ENCODE assay signal across 8 cellular contexts in the genomic region with DNA sequence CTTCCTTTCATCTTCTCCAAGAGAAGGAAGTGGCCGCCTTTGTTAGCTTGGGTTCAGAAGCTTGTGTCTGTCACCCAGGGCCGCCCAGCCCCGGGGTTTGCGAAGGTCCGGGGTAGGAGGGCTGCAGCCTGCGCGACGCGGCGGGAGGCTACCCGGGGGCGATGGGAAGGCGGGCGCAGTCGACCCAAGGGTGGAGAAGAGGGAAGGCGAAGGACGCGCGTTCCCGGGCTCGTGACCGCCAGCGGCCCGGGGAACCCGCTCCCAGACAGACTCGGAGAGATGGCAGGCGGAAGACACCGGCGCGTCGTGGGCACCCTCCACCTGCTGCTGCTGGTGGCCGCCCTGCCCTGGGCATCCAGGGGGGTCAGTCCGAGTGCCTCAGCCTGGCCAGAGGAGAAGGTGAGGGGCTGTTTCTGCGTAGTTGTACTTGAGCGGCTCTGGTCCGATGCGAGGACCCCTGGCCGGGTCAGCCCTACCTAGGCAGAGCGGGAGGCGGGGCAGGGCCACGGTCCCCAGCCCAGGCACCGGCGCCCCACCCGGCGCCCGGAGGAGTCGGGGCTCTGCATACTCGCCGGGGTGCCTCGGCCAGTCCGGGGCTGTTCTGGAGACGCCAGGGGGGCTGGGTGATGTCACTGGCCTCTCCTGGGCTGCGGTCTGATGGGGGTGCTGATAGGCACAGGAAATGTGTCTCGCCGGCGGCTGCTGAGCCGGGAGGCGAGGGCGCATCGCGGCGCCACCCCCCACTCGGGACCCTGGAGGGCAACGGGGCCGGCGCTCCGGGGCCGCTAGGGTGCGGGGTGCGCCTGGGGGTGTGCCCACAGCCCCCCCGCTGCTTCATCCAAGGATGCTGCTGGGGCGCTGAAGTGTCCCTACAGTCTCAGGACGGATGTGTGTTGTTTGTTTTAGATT. TPM values are rescaled to one million over a fixed set of nuclear protein-coding genes. Genes with fewer than 3 reads are reported as not detected.
A peak's percentile ranks its signal among the peaks of the same experiment; 100 is the strongest.
DNase-seq lines count a peak whose midpoint lies in the region; ATAC-seq and TF ChIP-seq lines count a peak whose summit lies in the region.

TSS of gene QPCT (plus strand) at position 178 of the 909 bp plus-strand sequence. CDS start at position 280, 102 bp downstream.

- no peak within 1 kb of the TSS for H3K27ac Mint-ChIP-seq in glutamatergic neuron (ENCODE audit: unreplicated experiment)

- peaks cover 2% of the 10 kb centered on the region for H3K9me3 Mint-ChIP-seq in glutamatergic neuron (ENCODE audit: unreplicated experiment)

- H3K27me3 Mint-ChIP-seq in glutamatergic neuron (ENCODE audit: unreplicated experiment) = peaks cover 9% of the 10 kb centered on the region

- H3K36me3 Mint-ChIP-seq in glutamatergic neuron (ENCODE audit: unreplicated experiment) = no peaks in the 10 kb centered on the region

- no peak for TF ChIP-seq CTCF in BE2C (IDR thresholded peaks at IDR 0.05; ENCODE audit: low read depth, low read length)
- peak; percentile 49 for TF ChIP-seq CTCF in OCI-LY7 (conservative IDR thresholded peaks at IDR 0.05; ENCODE audit: low read length)
- no peak for TF ChIP-seq CTCF in glutamatergic neuron (IDR thresholded peaks at IDR 0.05; ENCODE audit: partially characterized antibody, unreplicated experiment)

- POLR2A ChIA-PET in OCI-LY7 (lab: Charles Lee) = interaction anchor here (0.6 to 1.8 kb wide), 3 partner anchors 16 to 391 kb away, joined by 3 to 5 read pairs (median 4); no protein-coding TSS in a partner anchor

- peak; percentile 58 for ATAC-seq in GM21723 (IDR thresholded peaks at IDR 0.05; ENCODE audit: unreplicated experiment)
- no peak for ATAC-seq in GM21381 (IDR thresholded peaks at IDR 0.05; ENCODE audit: unreplicated experiment)
- ATAC-seq in GM19467 (IDR thresholded peaks at IDR 0.05; ENCODE audit: unreplicated experiment) = no peak

- H3K9me2 ChIP-seq in OCI-LY7 (ENCODE audit: insufficient read depth, low read length) = no peaks in the 10 kb centered on the region

- H3K4me1 ChIP-seq in BE2C = peaks cover 15% of the 10 kb centered on the region
- peaks cover 79% of the 10 kb centered on the region for H3K4me1 ChIP-seq in OCI-LY7 (ENCODE audit: insufficient read depth, low read length, poor library complexity, severe bottlenecking)

- H3K4me3 ChIP-seq in BE2C (ENCODE audit: low read depth, low read length) (peak within 1 kb of the TSS; percentile 66), OCI-LY7 (ENCODE audit: low read depth, low read length, poor library complexity, severe bottlenecking) (peak within 1 kb of the TSS; percentile 70)

- peak within 1 kb of the TSS; percentile 86 for H3K4me3 Mint-ChIP-seq in glutamatergic neuron (ENCODE audit: unreplicated experiment)

- H3K79me2 ChIP-seq in OCI-LY7 (ENCODE audit: insufficient read depth, low read depth, low read length) = no peaks in the 10 kb centered on the region

- H4K20me1 ChIP-seq in OCI-LY7 (ENCODE audit: insufficient read depth, low read length) = no peaks in the 10 kb centered on the region

- no TSS peak for BruUV-seq in OCI-LY7 (replicated peaks; lab: Mats Ljungman, UMichigan)

- H3K36me3 ChIP-seq in BE2C = no peaks in the 10 kb centered on the region
- no peaks in the 10 kb centered on the region for H3K36me3 ChIP-seq in OCI-LY7 (ENCODE audit: insufficient read depth, low read length)

- H3K4me1 Mint-ChIP-seq in glutamatergic neuron (ENCODE audit: low read depth, unreplicated experiment) = peaks cover 12% of the 10 kb centered on the region

- CTCF ChIA-PET in OCI-LY7 (lab: Charles Lee; ENCODE audit: unreplicated experiment) = interaction anchor here (0.6 kb wide), 1 partner anchor 31 kb away, joined by 3 read pairs; no protein-coding TSS in a partner anchor

- H3K9me3 ChIP-seq in BE2C (no peaks in the 10 kb centered on the region), OCI-LY7 (ENCODE audit: low read length) (no peaks in the 10 kb centered on the region)

- peak within 1 kb of the TSS; percentile 98 for H2AFZ ChIP-seq in OCI-LY7 (ENCODE audit: low read length)

- no peaks in the 10 kb centered on the region for H3K27me3 ChIP-seq in BE2C

- intact Hi-C loops in OCI-LY7 (cut with micrococcal nuclease; ENCODE audit: unreplicated experiment) (loop anchor here (1.0 kb wide), 1 partner anchor 32 kb away; no protein-coding TSS in a partner anchor), posterior cingulate gyrus (cut with DNase I) (no loop called here)

- peak within 1 kb of the TSS; percentile 41 for H3K27ac ChIP-seq in OCI-LY7 (ENCODE audit: low read depth, low read length, poor library complexity, severe bottlenecking)

- peak within 1 kb of the TSS; percentile 95 for H3K4me2 ChIP-seq in OCI-LY7 (ENCODE audit: low read length)

- DNase-seq in BE2C = peak; percentile 42
- DNase-seq in OCI-LY7 (ENCODE audit: low spot score) = peak; percentile 68
- peak; percentile 72 for DNase-seq in activated gamma-delta T cell treated with Interleukin-2 at 50 U/mL for 16 hours
- peak; percentile 57 for DNase-seq in glutamatergic neuron
- peak in 8 of 10 donors; percentile 39 to 92 (median 58) for DNase-seq in posterior cingulate gyrus

RNA-seq across cellular contexts. Expression of gene QPCT, which starts in this region (rescaled TPM):
- polyA plus RNA-seq in BE2C (2012; ENCODE audit: insufficient read depth, insufficient read length, low read depth) = 7.5 TPM
- total RNA-seq in OCI-LY7 (2014; rRNA removed; shearing (Covaris generic)) = 3.5 and 8.2 TPM in 2 replicates
- total RNA-seq in OCI-LY7 (2022) (42.9 and 52.6 TPM in 2 replicates), glutamatergic neuron (ENCODE audit: unreplicated experiment) (7.4 TPM)
